Comparison of ENCODE assay signal across 19 cellular contexts in the genomic region with DNA sequence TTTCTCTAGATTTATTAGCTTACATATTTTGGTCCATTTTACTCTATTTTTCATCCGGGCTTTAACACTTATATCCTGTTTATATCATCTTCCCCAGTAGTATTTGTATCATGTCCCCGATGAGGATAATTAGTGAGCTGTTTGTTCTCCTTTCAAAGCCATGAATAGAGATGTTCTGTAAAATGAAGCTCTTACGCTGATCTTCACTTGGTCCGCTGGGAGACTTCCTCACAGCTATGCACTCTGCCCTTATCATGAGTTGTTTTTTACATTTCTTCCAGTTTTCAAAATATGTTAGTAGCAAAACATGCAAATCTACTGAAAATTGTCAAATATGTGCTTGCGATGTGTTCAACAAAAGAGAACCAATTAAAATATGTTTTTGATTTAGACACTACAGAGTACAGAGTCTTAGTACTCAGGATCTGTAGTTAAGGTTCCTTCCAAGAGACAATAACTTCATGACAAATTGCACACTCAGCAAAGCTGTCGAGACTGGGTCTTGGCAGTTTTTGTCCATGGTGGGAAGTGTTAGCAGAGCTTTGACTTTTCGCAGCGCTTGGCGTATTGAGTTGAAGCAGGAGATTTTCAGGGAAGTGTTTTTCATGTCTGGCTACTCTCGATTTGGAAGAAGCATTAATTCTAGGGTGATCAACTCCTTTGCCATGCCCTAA.
DNase-seq lines count a peak whose midpoint lies in the region; ATAC-seq, FAIRE-seq and TF ChIP-seq lines count a peak whose summit lies in the region.
"Had no signal": no experiment of that assay in that cellular context is flagged by ENCODE, and none has a peak within 500 bp of the region (broad histone marks: within the 10 kb centered on the region; RNA-seq: fewer than 3 reads in every experiment).

No MANE protein-coding gene starts in this region.

- H3K27ac ChIP-seq in left ventricle myocardium inferior (replicated peaks), result peak overlapping the region; percentile 30
- no peak overlapping the region for H3K27ac ChIP-seq in heart left ventricle
- no peak overlapping the region for H3K27ac ChIP-seq in K562 (ENCODE audit: extremely low read depth, low read depth, low read length)
- peak overlapping the region; percentile 8 to 35 (median 26) for H3K27ac ChIP-seq in gastrocnemius medialis

- DNase-seq in left ventricle myocardium inferior, result no peak
- no peak for DNase-seq in heart left ventricle
- no peak for DNase-seq in K562 (ENCODE audit: extremely low read depth in 1 of 4, low spot score in 3 of 4)
- no peak for DNase-seq in gastrocnemius medialis
- no peak for DNase-seq in NCI-H1417 (lab: John Stamatoyannopoulos, UW)
- no peak for DNase-seq in T-helper 1 cell
- DNase-seq: 8988T, Calu3, DMS79 treated with DMSO at 0.1 percent for 48 hours, GF-D8, KBM-7, MM.1S, NCI-H1694, NCI-H2029 treated with DMSO at 0.1 percent for 48 hours, NCI-H526 treated with DMSO at 0.1 percent for 48 hours, SHP77 treated with DMSO at 0.1 percent for 48 hours had no signal

- no peaks in the 10 kb centered on the region for H3K79me2 ChIP-seq in K562 (ENCODE audit: control insufficient read depth, insufficient read depth, low read length)

- in situ Hi-C loops in K562 (cut with MboI) (no loop called here), gastrocnemius medialis (cut with MboI; ENCODE audit: low sequenced_read_pairs in 4 of 4) (no loop called here)

- CTCF ChIA-PET in K562 (lab: Yijun Ruan, JAX; ENCODE audit: low intra/inter-chr PET ratio), result no interaction called here

- TF ChIP-seq RAD21 in K562 (CRISPR knock-in tag; conservative IDR thresholded peaks at IDR 0.05 in 1 of 2, IDR thresholded peaks at IDR 0.05 in 1 of 2), result no peak

- H3K4me2 ChIP-seq in K562 (ENCODE audit: insufficient read depth, low read length), result no peak overlapping the region

- no peak overlapping the region for H3K4me3 ChIP-seq in left ventricle myocardium inferior
- H3K4me3 ChIP-seq in heart left ventricle, result no peak overlapping the region
- H3K4me3 ChIP-seq in K562, result no peak overlapping the region
- H3K4me3 ChIP-seq in gastrocnemius medialis, result no peak overlapping the region

- H3K9me3 ChIP-seq in left ventricle myocardium inferior (replicated peaks) (peaks cover 8% of the 10 kb centered on the region), heart left ventricle (peaks cover 0 to 3% (median 0%) of the 10 kb centered on the region in 12 donors), K562 (replicated peaks; ENCODE audit: control insufficient read depth, insufficient read depth, low read depth, low read length) (no peaks in the 10 kb centered on the region; the same call in 1 of the 2 replicates), gastrocnemius medialis (no peaks in the 10 kb centered on the region)

- no peak for FAIRE-seq in K562 (lab: Jason Lieb, UNC)
- FAIRE-seq: GM12891 had no signal

- TF ChIP-seq EP300 in K562 (IDR thresholded peaks at IDR 0.05; ENCODE audit: low read length), result no peak

- intact Hi-C loops in left ventricle myocardium inferior (cut with micrococcal nuclease) (no loop called here), heart left ventricle (cut with DNase I) (no loop called here), K562 (cut with micrococcal nuclease) (no loop called here), gastrocnemius medialis (cut with DNase I; ENCODE audit: low total_unique reads) (no loop called here)

- no peaks in the 10 kb centered on the region for H3K36me3 ChIP-seq in left ventricle myocardium inferior
- no peaks in the 10 kb centered on the region for H3K36me3 ChIP-seq in heart left ventricle
- H3K36me3 ChIP-seq in K562 (ENCODE audit: control insufficient read depth, insufficient read depth, low read length), result no peaks in the 10 kb centered on the region
- H3K36me3 ChIP-seq in gastrocnemius medialis, result no peaks in the 10 kb centered on the region

- H2AFZ ChIP-seq in K562 (ENCODE audit: low read depth, low read length), result no peak overlapping the region

- no peaks in the 10 kb centered on the region for H3K9me1 ChIP-seq in K562 (ENCODE audit: control insufficient read depth, insufficient read depth, low read length)

- H3K9ac ChIP-seq in K562 (ENCODE audit: insufficient read depth in 1 of 2, low read depth in 2 of 2, low read length in 2 of 2), result no peak overlapping the region

- WGBS in heart left ventricle, 4 donors, result 73 to 91% (median 87%) methylated on average over 10 of the region's 10 CpGs
- 0% methylated on average over 10 of the region's 10 CpGs for WGBS in K562 (ENCODE audit: insufficient coverage, low coverage, missing lambda C conversion rate)

- TF ChIP-seq POLR2A in heart left ventricle (IDR thresholded peaks at IDR 0.05) (no peak), K562 (conservative IDR thresholded peaks at IDR 0.05) (no peak), gastrocnemius medialis (IDR thresholded peaks at IDR 0.05) (no peak)

- POLR2A ChIA-PET in K562 (lab: Yijun Ruan, JAX), result interaction anchor here (0.6 kb wide), 1 partner anchor 12 kb away, joined by 3 read pairs; no protein-coding TSS in a partner anchor

- no peaks in the 10 kb centered on the region for H4K20me1 ChIP-seq in K562 (replicated peaks; ENCODE audit: control insufficient read depth, insufficient read depth, low read length)

- ATAC-seq in heart left ventricle, result no peak
- no peak for ATAC-seq in K562
- no peak for ATAC-seq in gastrocnemius medialis
- no peak for ATAC-seq in GM21529 (IDR thresholded peaks at IDR 0.05; ENCODE audit: unreplicated experiment)
- ATAC-seq: Panc1 had no signal

- no peaks in the 10 kb centered on the region for H3K27me3 ChIP-seq in left ventricle myocardium inferior (ENCODE audit: low read depth)
- no peaks in the 10 kb centered on the region for H3K27me3 ChIP-seq in heart left ventricle
- no peaks in the 10 kb centered on the region for H3K27me3 ChIP-seq in K562 (ENCODE audit: control insufficient read depth in 2 of 2, insufficient read depth in 2 of 2, low read length in 2 of 2)
- no peaks in the 10 kb centered on the region for H3K27me3 ChIP-seq in gastrocnemius medialis

- no peak for TF ChIP-seq CTCF in left ventricle myocardium inferior (IDR thresholded peaks at IDR 0.05; ENCODE audit: borderline replicate concordance)
- no peak for TF ChIP-seq CTCF in heart left ventricle (IDR thresholded peaks at IDR 0.05)
- no peak for TF ChIP-seq CTCF in K562 (IDR thresholded peaks at IDR 0.05 in 2 of 3, conservative IDR thresholded peaks at IDR 0.05 in 1 of 3; ENCODE audit: insufficient read depth in 2 of 3, low read depth in 1 of 3, low read length in 3 of 3)
- no peak for TF ChIP-seq CTCF in gastrocnemius medialis (IDR thresholded peaks at IDR 0.05 in 4 of 5, conservative IDR thresholded peaks at IDR 0.05 in 1 of 5)

- BruUV-seq in K562 (replicated peaks; lab: Mats Ljungman, UMichigan), result no TSS peak

- H3K4me1 ChIP-seq in left ventricle myocardium inferior, result no peaks in the 10 kb centered on the region
- no peaks in the 10 kb centered on the region for H3K4me1 ChIP-seq in heart left ventricle
- no peaks in the 10 kb centered on the region for H3K4me1 ChIP-seq in K562 (replicated peaks in 1 of 2; ENCODE audit: control insufficient read depth in 2 of 2, insufficient read depth in 2 of 2, low read length in 2 of 2)
- H3K4me1 ChIP-seq in gastrocnemius medialis, result no peaks in the 10 kb centered on the region

TF ChIP-seq in K562, 482 proteins besides CTCF, POLR2A, EP300 and RAD21:
- TF ChIP-seq ZNF316 (IDR thresholded peaks at IDR 0.05), result peak; percentile 17; the same call in 1 of the 2 replicates
- TF ChIP-seq MAFG (tag; conservative IDR thresholded peaks at IDR 0.05), result peak; percentile 43
- no peak for TF ChIP-seq SLC30A9 (CRISPR knock-in tag; IDR thresholded peaks at IDR 0.05)
- TF ChIP-seq MAFK (IDR thresholded peaks at IDR 0.05; ENCODE audit: low read length), result peak; percentile 62

Comparison
In these comparisons a context has a peak if more than half of its experiments do, and no peak if none do; other contexts are left out.
1. H3K27ac ChIP-seq: peak in left ventricle myocardium inferior (single experiment) and gastrocnemius medialis (4 of 4); none in heart left ventricle (0 of 12) and K562 (single experiment).